In the genomic region with DNA sequence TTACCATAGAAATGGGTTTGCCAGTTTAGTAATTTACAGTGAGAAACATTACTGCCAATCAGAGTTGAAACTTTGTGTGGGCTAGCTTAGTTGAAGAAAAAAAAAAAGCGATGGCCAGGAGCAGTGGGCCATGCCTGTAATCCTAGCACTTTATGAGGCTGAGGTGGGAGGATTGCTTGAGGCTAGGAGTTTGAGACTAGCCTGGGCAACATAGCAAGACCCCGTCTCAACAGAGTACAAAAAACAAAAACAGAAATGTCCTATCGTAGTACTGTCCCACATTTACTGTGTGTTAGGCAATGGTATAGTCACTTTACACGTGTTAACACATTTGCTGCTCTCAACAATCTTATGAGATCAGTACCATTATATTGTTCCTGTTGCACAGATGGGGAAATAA, we compare ENCODE assay signal across 10 cellular contexts. TPM values are rescaled to one million over a fixed set of nuclear protein-coding genes. Genes with fewer than 3 reads are reported as not detected.
DNase-seq lines count a peak whose midpoint lies in the region; ATAC-seq and TF ChIP-seq lines count a peak whose summit lies in the region.
"Had no signal": no experiment of that assay in that cellular context is flagged by ENCODE, and none has a peak within 500 bp of the region (broad histone marks: within the 10 kb centered on the region; RNA-seq: fewer than 3 reads in every experiment).

No MANE protein-coding gene starts in this region.

- no peaks in the 10 kb centered on the region for H3K27me3 Mint-ChIP-seq in CD8-positive, alpha-beta T cell (ENCODE audit: low read depth)
- no peaks in the 10 kb centered on the region for H3K27me3 Mint-ChIP-seq in activated CD4-positive, alpha-beta memory T cell treated with anti-CD3 and anti-CD28 coated beads, Interleukin-2, amount 10 ng/mL, durations not matched to agents 7 days and 5 days
- H3K27me3 Mint-ChIP-seq in glutamatergic neuron (ENCODE audit: unreplicated experiment) (peaks cover 7% of the 10 kb centered on the region), mesothelial cell of epicardium (ENCODE audit: low read depth) (no peaks in the 10 kb centered on the region)

- H3K27me3 ChIP-seq in ACC112 (ENCODE audit: insufficient read depth, low read length) = no peaks in the 10 kb centered on the region
- no peaks in the 10 kb centered on the region for H3K27me3 ChIP-seq in CD8-positive, alpha-beta T cell (ENCODE audit: insufficient read depth, low read length)

- no peak for DNase-seq in CD8-positive, alpha-beta T cell
- DNase-seq in activated CD4-positive, alpha-beta memory T cell treated with anti-CD3 and anti-CD28 coated beads, Interleukin-2, amount 10 ng/mL, durations not matched to agents 7 days and 5 days = no peak
- DNase-seq in glutamatergic neuron (no peak), hypothalamus (lab: John Stamatoyannopoulos, UW) (no peak), mesothelial cell of epicardium (ENCODE audit: low spot score in 2 of 2, unreplicated experiment in 2 of 2) (no peak), NCI-H1092 treated with DMSO at 0.1 percent for 48 hours (lab: John Stamatoyannopoulos, UW) (no peak)
- DNase-seq: endodermal cell, kidney had no signal

- H3K4me3 ChIP-seq in ACC112 (ENCODE audit: low read depth, low read length) = peak overlapping the region; percentile 86; the same call in 1 of the 2 replicates
- H3K4me3 ChIP-seq in CD8-positive, alpha-beta T cell (ENCODE audit: low read depth, low read length) = no peak overlapping the region

- peaks cover 75% of the 10 kb centered on the region for H3K4me1 Mint-ChIP-seq in CD8-positive, alpha-beta T cell (ENCODE audit: low read depth)
- H3K4me1 Mint-ChIP-seq in activated CD4-positive, alpha-beta memory T cell treated with anti-CD3 and anti-CD28 coated beads, Interleukin-2, amount 10 ng/mL, durations not matched to agents 7 days and 5 days = peaks cover 63% of the 10 kb centered on the region
- H3K4me1 Mint-ChIP-seq in glutamatergic neuron (ENCODE audit: low read depth, unreplicated experiment) (peaks cover 39% of the 10 kb centered on the region), mesothelial cell of epicardium (peaks cover 45% of the 10 kb centered on the region)

- H3K27ac ChIP-seq in ACC112 (ENCODE audit: low read depth, low read length) = no peak overlapping the region
- no peak overlapping the region for H3K27ac ChIP-seq in CD8-positive, alpha-beta T cell (ENCODE audit: low read depth, low read length)

- intact Hi-C loops in CD8-positive, alpha-beta T cell (cut with DNase I, micrococcal nuclease) = loop anchor here (2.0 to 5.0 kb wide), 3 partner anchors 37 to 800 kb away; partner anchors contain the start of gene PCSK5 (in 1 of the 2)

- H3K79me2 ChIP-seq in ACC112 (ENCODE audit: control insufficient read depth, insufficient read depth, low read length, unreplicated experiment) = peaks cover 63% of the 10 kb centered on the region

- TF ChIP-seq CTCF in CD8-positive, alpha-beta T cell (IDR thresholded peaks at IDR 0.05) = no peak
- no peak for TF ChIP-seq CTCF in glutamatergic neuron (IDR thresholded peaks at IDR 0.05; ENCODE audit: partially characterized antibody, unreplicated experiment)
- TF ChIP-seq CTCF in mesothelial cell of epicardium (IDR thresholded peaks at IDR 0.05; ENCODE audit: unreplicated experiment) = no peak

- peak overlapping the region; percentile 98 for H3K4me3 Mint-ChIP-seq in CD8-positive, alpha-beta T cell
- peak overlapping the region; percentile 100 for H3K4me3 Mint-ChIP-seq in activated CD4-positive, alpha-beta memory T cell treated with anti-CD3 and anti-CD28 coated beads, Interleukin-2, amount 10 ng/mL, durations not matched to agents 7 days and 5 days
- peak overlapping the region; percentile 98 for H3K4me3 Mint-ChIP-seq in glutamatergic neuron (ENCODE audit: unreplicated experiment)
- H3K4me3 Mint-ChIP-seq in mesothelial cell of epicardium = no peak overlapping the region

- H3K36me3 ChIP-seq in ACC112 (ENCODE audit: insufficient read depth, low read length) = no peaks in the 10 kb centered on the region
- H3K36me3 ChIP-seq in CD8-positive, alpha-beta T cell (ENCODE audit: insufficient read depth, low read length) = no peaks in the 10 kb centered on the region

- CTCF ChIA-PET in CD8-positive, alpha-beta T cell (lab: Charles Lee) = interaction anchor here (0.9 to 1.3 kb wide), 4 partner anchors 14 to 317 kb away, joined by 3 to 4 read pairs (median 4); no protein-coding TSS in a partner anchor
- CTCF ChIA-PET in activated CD4-positive, alpha-beta memory T cell treated with anti-CD3 and anti-CD28 coated beads, Interleukin-2, amount 10 ng/mL, durations not matched to agents 7 days and 5 days (lab: Charles Lee) = interaction anchor here (0.7 to 2.2 kb wide), 4 partner anchors 13 to 139 kb away, joined by 3 to 17 read pairs (median 6); partner anchors contain the start of gene CARNMT1

- ATAC-seq in CD8-positive, alpha-beta T cell = no peak
- ATAC-seq in HG02885 (IDR thresholded peaks at IDR 0.05; ENCODE audit: poor library complexity, unreplicated experiment) = no peak

- no peaks in the 10 kb centered on the region for H3K9me3 Mint-ChIP-seq in CD8-positive, alpha-beta T cell
- H3K9me3 Mint-ChIP-seq in activated CD4-positive, alpha-beta memory T cell treated with anti-CD3 and anti-CD28 coated beads, Interleukin-2, amount 10 ng/mL, durations not matched to agents 7 days and 5 days = no peaks in the 10 kb centered on the region
- H3K9me3 Mint-ChIP-seq in glutamatergic neuron (ENCODE audit: unreplicated experiment) = peaks cover 10% of the 10 kb centered on the region
- no peaks in the 10 kb centered on the region for H3K9me3 Mint-ChIP-seq in mesothelial cell of epicardium
- H3K9me3 Mint-ChIP-seq: endodermal cell had no signal

- no peaks in the 10 kb centered on the region for H3K9me3 ChIP-seq in CD8-positive, alpha-beta T cell (ENCODE audit: low read length)

- peaks cover 14% of the 10 kb centered on the region for H3K36me3 Mint-ChIP-seq in CD8-positive, alpha-beta T cell
- peaks cover 63% of the 10 kb centered on the region for H3K36me3 Mint-ChIP-seq in activated CD4-positive, alpha-beta memory T cell treated with anti-CD3 and anti-CD28 coated beads, Interleukin-2, amount 10 ng/mL, durations not matched to agents 7 days and 5 days (ENCODE audit: low read depth)
- H3K36me3 Mint-ChIP-seq in glutamatergic neuron (ENCODE audit: unreplicated experiment) = no peaks in the 10 kb centered on the region
- H3K36me3 Mint-ChIP-seq in mesothelial cell of epicardium = no peaks in the 10 kb centered on the region

- peaks cover 12% of the 10 kb centered on the region for H3K4me1 ChIP-seq in ACC112 (ENCODE audit: control insufficient read depth, insufficient read depth, low read length, unreplicated experiment)
- peaks cover 67% of the 10 kb centered on the region for H3K4me1 ChIP-seq in CD8-positive, alpha-beta T cell (ENCODE audit: insufficient read depth, low read length)

- no peak overlapping the region for H2AFZ ChIP-seq in ACC112 (ENCODE audit: low read length, unreplicated experiment)

- POLR2A ChIA-PET in CD8-positive, alpha-beta T cell (lab: Charles Lee) = interaction anchor here (0.7 to 4.8 kb wide), 3 partner anchors 44 to 80 kb away, joined by 3 to 69 read pairs (median 4); partner anchors contain the start of gene CARNMT1
- POLR2A ChIA-PET in activated CD4-positive, alpha-beta memory T cell treated with anti-CD3 and anti-CD28 coated beads, Interleukin-2, amount 10 ng/mL, durations not matched to agents 7 days and 5 days (lab: Charles Lee) = interaction anchor here (1.2 to 11.2 kb wide), 7 partner anchors 13 to 139 kb away, joined by 3 to 281 read pairs (median 10); partner anchors contain the start of genes C9orf40 and CARNMT1

- H3K27ac Mint-ChIP-seq in CD8-positive, alpha-beta T cell = peak overlapping the region; percentile 84
- H3K27ac Mint-ChIP-seq in activated CD4-positive, alpha-beta memory T cell treated with anti-CD3 and anti-CD28 coated beads, Interleukin-2, amount 10 ng/mL, durations not matched to agents 7 days and 5 days = peak overlapping the region; percentile 71
- H3K27ac Mint-ChIP-seq in glutamatergic neuron (ENCODE audit: unreplicated experiment) (no peak overlapping the region), mesothelial cell of epicardium (no peak overlapping the region)

RNA-seq across cellular contexts. Expression of gene OSTF1, which starts 2.3 kb away (rescaled TPM):
- 10 to 100 TPM; 29.1 to 30.3 TPM for total RNA-seq in CD8-positive, alpha-beta T cell
- total RNA-seq in activated CD4-positive, alpha-beta memory T cell treated with anti-CD3 and anti-CD28 coated beads, Interleukin-2, amount 10 ng/mL, durations not matched to agents 7 days and 5 days = 100 to 1,000 TPM; 253 to 255 TPM
- total RNA-seq in glutamatergic neuron (ENCODE audit: unreplicated experiment) (38.4 TPM), mesothelial cell of epicardium (10.5 to 13.3 TPM (median 10.7 TPM) in 3 replicates)

RNA-seq across cellular contexts. Expression of gene NMRK1, which starts 2.6 kb away (rescaled TPM):
- total RNA-seq in CD8-positive, alpha-beta T cell = 10 to 100 TPM; 35.8 to 37.2 TPM
- total RNA-seq in activated CD4-positive, alpha-beta memory T cell treated with anti-CD3 and anti-CD28 coated beads, Interleukin-2, amount 10 ng/mL, durations not matched to agents 7 days and 5 days = 10 to 100 TPM; 74.2 to 76.7 TPM
- total RNA-seq in glutamatergic neuron (ENCODE audit: unreplicated experiment) (6.1 TPM), mesothelial cell of epicardium (7.6 to 9.0 TPM (median 7.9 TPM) in 3 replicates)

Comparison
In these comparisons a context has a peak if more than half of its experiments do, and no peak if none do; other contexts are left out.
1. H3K27ac Mint-ChIP-seq: peak in CD8-positive, alpha-beta T cell (single experiment) and activated CD4-positive, alpha-beta memory T cell treated with anti-CD3 and anti-CD28 coated beads, Interleukin-2, amount 10 ng/mL, durations not matched to agents 7 days and 5 days (single experiment); none in glutamatergic neuron (single experiment) and mesothelial cell of epicardium (single experiment).